ENCODE assay signal across 35 cellular contexts in genomic region chr13:36038785-36039415, GRCh38.
DNase-seq lines count a peak whose midpoint lies in the region; ATAC-seq, FAIRE-seq and TF ChIP-seq lines count a peak whose summit lies in the region.
"Had no signal": no experiment of that assay in that cellular context is flagged by ENCODE, and none has a peak within 500 bp of the region (broad histone marks: within the 10 kb centered on the region; RNA-seq: fewer than 3 reads in every experiment).

No MANE protein-coding gene starts in this region.

- H3K9me3 ChIP-seq in vagina, result no peaks in the 10 kb centered on the region
- H3K9me3 ChIP-seq: esophagus muscularis mucosa, tibial artery had no signal

- in situ Hi-C loops in SK-MEL-5 (cut with HindIII; ENCODE audit: low pct_unique_long_range_greater_than_20kb, low sequenced_read_pairs), result no loop called here

- FAIRE-seq in urothelium cell line (lab: Jason Lieb, UNC), result no peak
- FAIRE-seq: H1, HTR-8/SVneo had no signal

- H3K4me1 ChIP-seq in vagina, result no peaks in the 10 kb centered on the region
- H3K4me1 ChIP-seq: esophagus muscularis mucosa, tibial artery had no signal

- no peaks in the 10 kb centered on the region for H3K36me3 ChIP-seq in vagina
- H3K36me3 ChIP-seq: esophagus muscularis mucosa, tibial artery had no signal

- TF ChIP-seq POLR2A in vagina (IDR thresholded peaks at IDR 0.05), result no peak

- H3K4me3 ChIP-seq in epithelial cell of proximal tubule (ENCODE audit: low read depth, low read length) (no peak overlapping the region), vagina (no peak overlapping the region)
- H3K4me3 ChIP-seq: esophagus muscularis mucosa, tibial artery had no signal

- DNase-seq in SK-MEL-5 (ENCODE audit: low read depth, low spot score), result peak; percentile 72
- peak; percentile 10 for DNase-seq in epithelial cell of proximal tubule (ENCODE audit: low read depth)
- DNase-seq in myocyte (ENCODE audit: low read depth), result peak; percentile 52
- no peak for DNase-seq in vagina (ENCODE audit: extremely low spot score in 2 of 2)
- DNase-seq in dermis blood vessel endothelial cell, result no peak
- DNase-seq in urothelium cell line (ENCODE audit: low spot score), result no peak
- DNase-seq: activated CD4-positive, alpha-beta T cell treated with anti-CD3 and anti-CD28 coated beads, Interleukin-2, amount 50 U/mL, for 1 hour; activated CD8-positive, alpha-beta memory T cell treated with anti-CD3 and anti-CD28 coated beads, Interleukin-2, amount 10 ng/mL, durations not matched to agents 7 days and 5 days; activated naive CD4-positive, alpha-beta T cell treated with anti-CD3 and anti-CD28 coated beads, Interleukin-2, amount 10 ng/mL, durations not matched to agents 7 days and 5 days; aorta; CD4-positive, alpha-beta memory T cell; DMS153; effector CD4-positive, alpha-beta T cell; GDM1; head of caudate nucleus; KBM-7; mesendoderm; MM.1S; naive thymus-derived CD4-positive, alpha-beta T cell; NCI-H1417 treated with DMSO at 0.1 percent for 48 hours; NCI-H446; NCI-H82; occipital lobe; retina; stimulated activated CD4-positive, alpha-beta T cell treated with anti-CD3 and anti-CD28 coated beads, Interleukin-12 subunit alpha, Interleukin-12 subunit beta, amount 100 ng/mL, for 4 hours; stimulated activated CD4-positive, alpha-beta T cell treated with anti-CD3 and anti-CD28 coated beads, Interleukin-4, amount 100 ng/mL, for 4 hours; stimulated activated naive CD4-positive, alpha-beta T cell; SW 1271; T1000; tibial artery had no signal

- no peak for ATAC-seq in GM21737 (IDR thresholded peaks at IDR 0.05; ENCODE audit: unreplicated experiment)
- ATAC-seq: activated CD8-positive, alpha-beta memory T cell treated with anti-CD3 and anti-CD28 coated beads, Interleukin-2, amount 10 ng/mL, durations not matched to agents 7 days and 5 days; naive thymus-derived CD4-positive, alpha-beta T cell; WTC11 had no signal

- H3K27me3 ChIP-seq in vagina, result no peaks in the 10 kb centered on the region
- H3K27me3 ChIP-seq: esophagus muscularis mucosa, tibial artery had no signal

- H3K27ac ChIP-seq in vagina, result peak overlapping the region; percentile 54
- H3K27ac ChIP-seq: esophagus muscularis mucosa, tibial artery had no signal

- TF ChIP-seq CTCF in epithelial cell of proximal tubule (conservative IDR thresholded peaks at IDR 0.05; ENCODE audit: low read depth, low read length) (no peak), vagina (IDR thresholded peaks at IDR 0.05) (no peak)

- intact Hi-C loops in vagina (cut with DNase I), result no loop called here

Comparison
In these comparisons a context has a peak if more than half of its experiments do, and no peak if none do; other contexts are left out.
1. DNase-seq: peak in SK-MEL-5 (single experiment), epithelial cell of proximal tubule (single experiment) and myocyte (single experiment); none in vagina (0 of 2), dermis blood vessel endothelial cell (single experiment) and urothelium cell line (single experiment).